Comparison of ENCODE assay signal across 1 cellular context in the genomic region with DNA sequence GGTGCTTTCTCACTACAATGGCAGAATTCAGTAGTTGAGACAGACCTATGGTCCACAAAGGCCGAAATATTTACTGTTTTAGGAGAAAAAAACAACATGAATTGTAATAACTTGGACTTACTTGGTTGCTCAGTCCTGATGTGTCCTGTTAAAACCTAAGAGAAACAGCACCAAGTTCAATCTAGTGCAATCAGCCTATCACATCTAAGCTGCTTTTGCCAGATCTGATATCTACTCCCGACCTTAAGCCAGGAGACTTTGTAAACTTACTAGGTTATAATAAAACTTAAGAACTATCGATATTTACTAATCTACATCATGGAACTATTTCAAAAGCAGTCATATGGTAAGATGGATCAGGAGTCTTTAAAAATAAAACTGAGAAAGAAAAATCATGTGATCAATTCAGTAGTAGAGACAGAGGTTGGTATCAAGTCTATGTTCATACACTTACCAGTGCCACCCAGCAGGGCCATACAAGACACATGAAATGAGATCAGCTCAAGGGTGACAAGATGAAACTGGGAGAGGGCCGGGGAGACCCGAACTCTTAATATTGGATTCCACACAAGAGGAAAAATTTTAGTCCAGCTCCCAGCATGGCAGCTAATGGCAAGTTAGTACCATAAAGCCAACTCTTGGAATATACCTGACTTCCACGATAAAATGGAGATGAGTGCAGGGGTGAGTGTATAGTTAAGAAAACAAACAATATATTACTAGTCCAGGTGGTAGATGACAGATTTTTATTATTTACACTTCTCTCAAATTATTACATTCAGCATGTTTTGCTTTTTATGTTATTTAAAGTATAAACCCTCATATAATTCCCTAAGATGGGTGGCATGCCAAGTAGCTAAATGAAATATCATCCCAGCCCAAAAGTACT.
TF ChIP-seq lines count a peak whose summit lies in the region.

No MANE protein-coding gene starts in this region.

TF ChIP-seq in WTC11, 78 proteins besides CTCF, POLR2A, EP300 and RAD21 (continued from another document):
- TF ChIP-seq, protein P1, sequence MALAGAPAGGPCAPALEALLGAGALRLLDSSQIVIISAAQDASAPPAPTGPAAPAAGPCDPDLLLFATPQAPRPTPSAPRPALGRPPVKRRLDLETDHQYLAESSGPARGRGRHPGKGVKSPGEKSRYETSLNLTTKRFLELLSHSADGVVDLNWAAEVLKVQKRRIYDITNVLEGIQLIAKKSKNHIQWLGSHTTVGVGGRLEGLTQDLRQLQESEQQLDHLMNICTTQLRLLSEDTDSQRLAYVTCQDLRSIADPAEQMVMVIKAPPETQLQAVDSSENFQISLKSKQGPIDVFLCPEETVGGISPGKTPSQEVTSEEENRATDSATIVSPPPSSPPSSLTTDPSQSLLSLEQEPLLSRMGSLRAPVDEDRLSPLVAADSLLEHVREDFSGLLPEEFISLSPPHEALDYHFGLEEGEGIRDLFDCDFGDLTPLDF (CRISPR knock-in tag; IDR thresholded peaks at IDR 0.05), result no peak
- no peak for TF ChIP-seq FOXK1 (CRISPR knock-in tag; IDR thresholded peaks at IDR 0.05)
- TF ChIP-seq, protein P2, sequence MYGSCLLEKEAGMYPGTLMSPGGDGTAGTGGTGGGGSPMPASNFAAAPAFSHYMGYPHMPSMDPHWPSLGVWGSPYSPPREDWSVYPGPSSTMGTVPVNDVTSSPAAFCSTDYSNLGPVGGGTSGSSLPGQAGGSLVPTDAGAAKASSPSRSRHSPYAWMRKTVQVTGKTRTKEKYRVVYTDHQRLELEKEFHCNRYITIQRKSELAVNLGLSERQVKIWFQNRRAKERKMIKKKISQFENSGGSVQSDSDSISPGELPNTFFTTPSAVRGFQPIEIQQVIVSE (CRISPR knock-in tag; IDR thresholded peaks at IDR 0.05; ENCODE audit: borderline replicate concordance), result no peak
